11 cellular contexts compared by ENCODE assay signal in the genomic region with DNA sequence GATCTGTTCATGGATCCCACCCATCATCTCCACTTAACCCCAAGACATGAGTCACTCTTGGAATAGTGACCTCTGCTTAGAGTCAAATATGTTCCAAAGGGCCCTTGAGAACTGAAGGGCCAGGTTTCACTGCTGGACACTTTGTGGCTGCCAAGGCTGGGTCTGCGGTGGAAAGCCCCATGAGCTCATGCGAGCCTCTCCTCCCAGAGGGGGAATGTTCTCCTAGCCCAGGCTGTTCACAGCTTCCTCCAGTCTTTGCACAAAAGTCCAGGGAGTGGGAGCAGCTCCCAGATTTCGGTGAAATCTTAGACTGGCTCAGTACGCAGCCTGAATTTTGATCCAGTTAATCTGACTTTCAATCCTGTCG. TPM values are rescaled to one million over a fixed set of nuclear protein-coding genes. Genes with fewer than 3 reads are reported as not detected.
DNase-seq lines count a peak whose midpoint lies in the region; TF ChIP-seq lines count a peak whose summit lies in the region.
"Had no signal": no experiment of that assay in that cellular context is flagged by ENCODE, and none has a peak within 500 bp of the region (broad histone marks: within the 10 kb centered on the region; RNA-seq: fewer than 3 reads in every experiment).

No MANE protein-coding gene starts in this region.

- TF ChIP-seq CTCF in Peyer's patch (IDR thresholded peaks at IDR 0.05): no peak
- no peak for TF ChIP-seq CTCF in nephron (IDR thresholded peaks at IDR 0.05; ENCODE audit: unreplicated experiment in 3 of 3)
- TF ChIP-seq CTCF in tibial artery (IDR thresholded peaks at IDR 0.05): no peak

- H3K27me3 ChIP-seq in Peyer's patch (no peaks in the 10 kb centered on the region), tibial artery (no peaks in the 10 kb centered on the region)

- DNase-seq in Peyer's patch: no peak
- peak; percentile 74 for DNase-seq in fibroblast of the conjunctiva (ENCODE audit: low read depth)
- peak; percentile 68 to 79 for DNase-seq in tibial artery
- DNase-seq in activated naive CD8-positive, alpha-beta T cell treated with anti-CD3 and anti-CD28 coated beads for 36 hours: no peak
- DNase-seq in germinal center (ENCODE audit: low spot score): no peak
- DNase-seq in NCI-H2227 treated with DMSO at 0.1 percent for 48 hours (lab: John Stamatoyannopoulos, UW): no peak
- DNase-seq: activated naive CD4-positive, alpha-beta T cell treated with Interleukin-2 at 50 U/mL for 16 hours; GDM1 had no signal

- TF ChIP-seq POLR2A in Peyer's patch (IDR thresholded peaks at IDR 0.05): no peak

- H3K36me3 ChIP-seq in Peyer's patch (no peaks in the 10 kb centered on the region), tibial artery (no peaks in the 10 kb centered on the region)
- H3K36me3 ChIP-seq: WERI-Rb-1 had no signal

- H3K4me3 Mint-ChIP-seq in nephron: peak overlapping the region; percentile 74 to 88 (median 83)
- no peak overlapping the region for H3K4me3 Mint-ChIP-seq in activated naive CD8-positive, alpha-beta T cell treated with anti-CD3 and anti-CD28 coated beads for 36 hours
- H3K4me3 Mint-ChIP-seq: stimulated activated memory B cell treated with anti-CD40 and anti-IgM and Interleukin-4, amounts not matched to agents 10 μg/mL and 1 μg/mL and 100 μg/mL, for 72 hours had no signal

- H3K27ac Mint-ChIP-seq in nephron: peak overlapping the region in 2 of 3 experiments; percentile 11 to 43
- no peak overlapping the region for H3K27ac Mint-ChIP-seq in activated naive CD8-positive, alpha-beta T cell treated with anti-CD3 and anti-CD28 coated beads for 36 hours
- H3K27ac Mint-ChIP-seq: stimulated activated memory B cell treated with anti-CD40 and anti-IgM and Interleukin-4, amounts not matched to agents 10 μg/mL and 1 μg/mL and 100 μg/mL, for 72 hours had no signal

- no peaks in the 10 kb centered on the region for H3K9me3 ChIP-seq in Peyer's patch
- H3K9me3 ChIP-seq in tibial artery: no peaks in the 10 kb centered on the region

- no peaks in the 10 kb centered on the region for H3K9me3 Mint-ChIP-seq in nephron
- no peaks in the 10 kb centered on the region for H3K9me3 Mint-ChIP-seq in activated naive CD8-positive, alpha-beta T cell treated with anti-CD3 and anti-CD28 coated beads for 36 hours
- H3K9me3 Mint-ChIP-seq: stimulated activated memory B cell treated with anti-CD40 and anti-IgM and Interleukin-4, amounts not matched to agents 10 μg/mL and 1 μg/mL and 100 μg/mL, for 72 hours had no signal

- intact Hi-C loops in tibial artery (cut with DNase I; ENCODE audit: low total_unique reads): no loop called here

- H3K4me3 ChIP-seq in Peyer's patch (peak overlapping the region in 1 of 4 donors; percentile 48), tibial artery (peak overlapping the region; percentile 59)

- H3K36me3 Mint-ChIP-seq in nephron (ENCODE audit: low read depth): no peaks in the 10 kb centered on the region
- no peaks in the 10 kb centered on the region for H3K36me3 Mint-ChIP-seq in activated naive CD8-positive, alpha-beta T cell treated with anti-CD3 and anti-CD28 coated beads for 36 hours
- H3K36me3 Mint-ChIP-seq: stimulated activated memory B cell treated with anti-CD40 and anti-IgM and Interleukin-4, amounts not matched to agents 10 μg/mL and 1 μg/mL and 100 μg/mL, for 72 hours had no signal

- H3K27me3 Mint-ChIP-seq in nephron (ENCODE audit: low read depth): peaks cover 48% of the 10 kb centered on the region
- H3K27me3 Mint-ChIP-seq in activated naive CD8-positive, alpha-beta T cell treated with anti-CD3 and anti-CD28 coated beads for 36 hours: peaks cover 47% of the 10 kb centered on the region

- H3K4me1 ChIP-seq in Peyer's patch (no peaks in the 10 kb centered on the region), tibial artery (peaks cover 0 to 14% (median 9%) of the 10 kb centered on the region in 4 donors)

- H3K27ac ChIP-seq in Peyer's patch (peak overlapping the region in 3 of 4 donors; percentile 22 to 43 (median 22)), tibial artery (peak overlapping the region in 1 of 2 donors; percentile 40)
- H3K27ac ChIP-seq: WERI-Rb-1 had no signal

- H3K4me1 Mint-ChIP-seq in nephron: peaks cover 50% of the 10 kb centered on the region
- peaks cover 2% of the 10 kb centered on the region for H3K4me1 Mint-ChIP-seq in activated naive CD8-positive, alpha-beta T cell treated with anti-CD3 and anti-CD28 coated beads for 36 hours
- H3K4me1 Mint-ChIP-seq: stimulated activated memory B cell treated with anti-CD40 and anti-IgM and Interleukin-4, amounts not matched to agents 10 μg/mL and 1 μg/mL and 100 μg/mL, for 72 hours had no signal

RNA-seq across cellular contexts. Expression of a gene that starts 0.7 kb away (rescaled TPM):
- 10 to 100 TPM in 2 of 4 donors, 1 to 10 TPM in 2; 3.7 to 23.1 (median 9.1) TPM for total RNA-seq in Peyer's patch
- not detected for total RNA-seq in activated naive CD8-positive, alpha-beta T cell treated with anti-CD3 and anti-CD28 coated beads for 36 hours

Comparison
In these comparisons a context has a peak if more than half of its experiments do, and no peak if none do; other contexts are left out.
1. DNase-seq: peak in fibroblast of the conjunctiva (single experiment) and tibial artery (2 of 2); none in Peyer's patch (0 of 3), activated naive CD8-positive, alpha-beta T cell treated with anti-CD3 and anti-CD28 coated beads for 36 hours (single experiment), germinal center (single experiment) and NCI-H2227 treated with DMSO at 0.1 percent for 48 hours (single experiment).
2. RNA of a gene that starts 0.7 kb away (total RNA-seq): 3.7 to 23.1 TPM in Peyer's patch; not detected in activated naive CD8-positive, alpha-beta T cell treated with anti-CD3 and anti-CD28 coated beads for 36 hours; every median in the first group is over 4 times any median in the second.